ENCODE assay signal across 1 cellular context in genomic region chr11:88341852-88342251, GRCh38.
A peak's percentile ranks its signal among the peaks of the same experiment; 100 is the strongest.
TF ChIP-seq lines count a peak whose summit lies in the region.

No MANE protein-coding gene starts in this region.

TF ChIP-seq in K562, 482 proteins besides CTCF, POLR2A, EP300 and RAD21:
- TF ChIP-seq PHB (CRISPR knock-in tag; IDR thresholded peaks at IDR 0.05) = no peak
- 0 out of 2 replicates have a peak, but pooled peaks have one; percentile 12 for TF ChIP-seq SMC3 (conservative IDR thresholded peaks at IDR 0.05; ENCODE audit: insufficient read depth, low read depth, low read length)
